Comparison of ENCODE assay signal across 8 cellular contexts in genomic region chr4:148441624-148441985, GRCh38. TPM values are rescaled to one million over a fixed set of nuclear protein-coding genes. Genes with fewer than 3 reads are reported as not detected.
A peak's percentile ranks its signal among the peaks of the same experiment; 100 is the strongest.
DNase-seq lines count a peak whose midpoint lies in the region; ATAC-seq and TF ChIP-seq lines count a peak whose summit lies in the region.

No MANE protein-coding gene starts in this region.

- peaks cover 23% of the 10 kb centered on the region for H3K27me3 Mint-ChIP-seq in HFFc6 (ENCODE audit: insufficient read depth)

- H3K4me1 ChIP-seq in mucosa of rectum (ENCODE audit: control insufficient read depth in 2 of 2, insufficient read depth in 2 of 2, low read length in 2 of 2), result peaks cover 11 to 14% of the 10 kb centered on the region in 2 donors

- peaks cover 11% of the 10 kb centered on the region for H3K4me1 Mint-ChIP-seq in HFFc6 (ENCODE audit: low read depth)

- TF ChIP-seq CTCF in 22Rv1 (IDR thresholded peaks at IDR 0.05) (no peak), HFFc6 (IDR thresholded peaks at IDR 0.05) (no peak)

- H3K9ac ChIP-seq in mucosa of rectum (ENCODE audit: low read depth in 1 of 2, low read length in 2 of 2), result peak overlapping the region; percentile 87 to 93

- peak overlapping the region; percentile 92 for H3K4me3 Mint-ChIP-seq in HFFc6

- no peaks in the 10 kb centered on the region for H3K36me3 ChIP-seq in mucosa of rectum (ENCODE audit: control insufficient read depth in 2 of 2, insufficient read depth in 2 of 2, low read length in 2 of 2)

- no peaks in the 10 kb centered on the region for H3K27me3 ChIP-seq in mucosa of rectum (ENCODE audit: control insufficient read depth in 2 of 2, insufficient read depth in 2 of 2, low read length in 2 of 2)

- H3K9me3 ChIP-seq in mucosa of rectum (ENCODE audit: control insufficient read depth in 2 of 2, low read length in 2 of 2), result no peaks in the 10 kb centered on the region

- ATAC-seq in HG03439 (IDR thresholded peaks at IDR 0.05; ENCODE audit: unreplicated experiment) (no peak), GM19324 (IDR thresholded peaks at IDR 0.05; ENCODE audit: low FRiP score, unreplicated experiment) (no peak)

- no peak for DNase-seq in HFFc6
- peak; percentile 11 for DNase-seq in cerebellum (ENCODE audit: low spot score)
- DNase-seq in NCI-H446 (lab: John Stamatoyannopoulos, UW), result no peak
- no peak for DNase-seq in iPS-NIHi11 (ENCODE audit: low spot score)

- H3K27ac Mint-ChIP-seq in HFFc6, result no peak overlapping the region

- no peaks in the 10 kb centered on the region for H3K9me3 Mint-ChIP-seq in HFFc6

- H3K27ac ChIP-seq in 22Rv1, result peak overlapping the region; percentile 74
- H3K27ac ChIP-seq in mucosa of rectum (ENCODE audit: low read depth in 2 of 2, low read length in 2 of 2), result peak overlapping the region; percentile 83 to 95

- no peaks in the 10 kb centered on the region for H3K36me3 Mint-ChIP-seq in HFFc6 (ENCODE audit: low read depth)

- peak overlapping the region; percentile 97 to 98 for H3K4me3 ChIP-seq in mucosa of rectum (ENCODE audit: low read length in 2 of 2)

RNA-seq across cellular contexts. Expression of gene NR3C2, which starts 0.6 kb away (rescaled TPM):
- total RNA-seq in HFFc6 (2021; fragmentation: NEBNext Ultra II Directional; extraction: Animal tissue kit (Norgen Biotek cat#: 25700)), result under 1 TPM; 0.07 to 0.26 (median 0.11) TPM
- 10.1 TPM for total RNA-seq in cerebellum
